In the genomic region with DNA sequence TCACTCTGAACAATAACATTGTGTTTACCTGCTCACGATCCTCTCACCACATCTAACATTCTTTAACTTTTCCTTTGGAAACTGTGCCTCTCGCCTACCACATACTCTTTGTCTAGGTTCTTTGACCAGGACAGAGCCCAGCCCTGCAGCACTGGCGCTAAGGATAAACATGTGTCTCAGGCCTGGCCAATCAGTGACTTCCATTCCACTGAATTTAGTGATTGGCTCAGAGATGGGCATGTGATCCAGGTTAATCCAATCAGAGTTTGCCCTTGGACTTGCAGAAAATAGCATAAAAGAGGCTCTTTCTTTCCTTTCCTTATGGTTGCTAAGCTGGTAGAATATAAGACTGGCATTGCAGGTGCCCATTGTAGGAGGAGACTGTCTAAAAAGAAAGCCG, we compare ENCODE assay signal across 1 cellular context.
TF ChIP-seq lines count a peak whose summit lies in the region.

No MANE protein-coding gene starts in this region.

TF ChIP-seq in HepG2, 621 proteins besides CTCF, POLR2A, EP300 and RAD21 (continued from another document):
- TF ChIP-seq, protein P1, sequence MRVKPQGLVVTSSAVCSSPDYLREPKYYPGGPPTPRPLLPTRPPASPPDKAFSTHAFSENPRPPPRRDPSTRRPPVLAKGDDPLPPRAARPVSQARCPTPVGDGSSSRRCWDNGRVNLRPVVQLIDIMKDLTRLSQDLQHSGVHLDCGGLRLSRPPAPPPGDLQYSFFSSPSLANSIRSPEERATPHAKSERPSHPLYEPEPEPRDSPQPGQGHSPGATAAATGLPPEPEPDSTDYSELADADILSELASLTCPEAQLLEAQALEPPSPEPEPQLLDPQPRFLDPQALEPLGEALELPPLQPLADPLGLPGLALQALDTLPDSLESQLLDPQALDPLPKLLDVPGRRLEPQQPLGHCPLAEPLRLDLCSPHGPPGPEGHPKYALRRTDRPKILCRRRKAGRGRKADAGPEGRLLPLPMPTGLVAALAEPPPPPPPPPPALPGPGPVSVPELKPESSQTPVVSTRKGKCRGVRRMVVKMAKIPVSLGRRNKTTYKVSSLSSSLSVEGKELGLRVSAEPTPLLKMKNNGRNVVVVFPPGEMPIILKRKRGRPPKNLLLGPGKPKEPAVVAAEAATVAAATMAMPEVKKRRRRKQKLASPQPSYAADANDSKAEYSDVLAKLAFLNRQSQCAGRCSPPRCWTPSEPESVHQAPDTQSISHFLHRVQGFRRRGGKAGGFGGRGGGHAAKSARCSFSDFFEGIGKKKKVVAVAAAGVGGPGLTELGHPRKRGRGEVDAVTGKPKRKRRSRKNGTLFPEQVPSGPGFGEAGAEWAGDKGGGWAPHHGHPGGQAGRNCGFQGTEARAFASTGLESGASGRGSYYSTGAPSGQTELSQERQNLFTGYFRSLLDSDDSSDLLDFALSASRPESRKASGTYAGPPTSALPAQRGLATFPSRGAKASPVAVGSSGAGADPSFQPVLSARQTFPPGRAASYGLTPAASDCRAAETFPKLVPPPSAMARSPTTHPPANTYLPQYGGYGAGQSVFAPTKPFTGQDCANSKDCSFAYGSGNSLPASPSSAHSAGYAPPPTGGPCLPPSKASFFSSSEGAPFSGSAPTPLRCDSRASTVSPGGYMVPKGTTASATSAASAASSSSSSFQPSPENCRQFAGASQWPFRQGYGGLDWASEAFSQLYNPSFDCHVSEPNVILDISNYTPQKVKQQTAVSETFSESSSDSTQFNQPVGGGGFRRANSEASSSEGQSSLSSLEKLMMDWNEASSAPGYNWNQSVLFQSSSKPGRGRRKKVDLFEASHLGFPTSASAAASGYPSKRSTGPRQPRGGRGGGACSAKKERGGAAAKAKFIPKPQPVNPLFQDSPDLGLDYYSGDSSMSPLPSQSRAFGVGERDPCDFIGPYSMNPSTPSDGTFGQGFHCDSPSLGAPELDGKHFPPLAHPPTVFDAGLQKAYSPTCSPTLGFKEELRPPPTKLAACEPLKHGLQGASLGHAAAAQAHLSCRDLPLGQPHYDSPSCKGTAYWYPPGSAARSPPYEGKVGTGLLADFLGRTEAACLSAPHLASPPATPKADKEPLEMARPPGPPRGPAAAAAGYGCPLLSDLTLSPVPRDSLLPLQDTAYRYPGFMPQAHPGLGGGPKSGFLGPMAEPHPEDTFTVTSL (CRISPR knock-in tag; IDR thresholded peaks at IDR 0.05; ENCODE audit: borderline replicate concordance), result no peak
- TF ChIP-seq, protein P2, sequence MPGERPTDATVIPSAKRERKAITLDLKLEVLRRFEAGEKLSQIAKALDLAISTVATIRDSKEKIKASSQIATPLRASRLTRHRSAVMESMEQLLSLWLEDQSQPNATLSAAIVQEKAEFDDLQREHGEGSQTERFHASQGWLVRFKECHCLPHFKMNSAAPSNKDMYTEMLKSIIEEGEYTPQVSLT (CRISPR knock-in tag; IDR thresholded peaks at IDR 0.05; ENCODE audit: borderline replicate concordance, low read depth), result no peak
- 0 out of 2 replicates have a peak, but pooled peaks have one; percentile 12 for TF ChIP-seq NFYB (CRISPR knock-in tag; IDR thresholded peaks at IDR 0.05)
- TF ChIP-seq NFYC (CRISPR knock-in tag; IDR thresholded peaks at IDR 0.05), result peak; percentile 26; the same call in 1 of the 2 replicates
- TF ChIP-seq, protein P3, sequence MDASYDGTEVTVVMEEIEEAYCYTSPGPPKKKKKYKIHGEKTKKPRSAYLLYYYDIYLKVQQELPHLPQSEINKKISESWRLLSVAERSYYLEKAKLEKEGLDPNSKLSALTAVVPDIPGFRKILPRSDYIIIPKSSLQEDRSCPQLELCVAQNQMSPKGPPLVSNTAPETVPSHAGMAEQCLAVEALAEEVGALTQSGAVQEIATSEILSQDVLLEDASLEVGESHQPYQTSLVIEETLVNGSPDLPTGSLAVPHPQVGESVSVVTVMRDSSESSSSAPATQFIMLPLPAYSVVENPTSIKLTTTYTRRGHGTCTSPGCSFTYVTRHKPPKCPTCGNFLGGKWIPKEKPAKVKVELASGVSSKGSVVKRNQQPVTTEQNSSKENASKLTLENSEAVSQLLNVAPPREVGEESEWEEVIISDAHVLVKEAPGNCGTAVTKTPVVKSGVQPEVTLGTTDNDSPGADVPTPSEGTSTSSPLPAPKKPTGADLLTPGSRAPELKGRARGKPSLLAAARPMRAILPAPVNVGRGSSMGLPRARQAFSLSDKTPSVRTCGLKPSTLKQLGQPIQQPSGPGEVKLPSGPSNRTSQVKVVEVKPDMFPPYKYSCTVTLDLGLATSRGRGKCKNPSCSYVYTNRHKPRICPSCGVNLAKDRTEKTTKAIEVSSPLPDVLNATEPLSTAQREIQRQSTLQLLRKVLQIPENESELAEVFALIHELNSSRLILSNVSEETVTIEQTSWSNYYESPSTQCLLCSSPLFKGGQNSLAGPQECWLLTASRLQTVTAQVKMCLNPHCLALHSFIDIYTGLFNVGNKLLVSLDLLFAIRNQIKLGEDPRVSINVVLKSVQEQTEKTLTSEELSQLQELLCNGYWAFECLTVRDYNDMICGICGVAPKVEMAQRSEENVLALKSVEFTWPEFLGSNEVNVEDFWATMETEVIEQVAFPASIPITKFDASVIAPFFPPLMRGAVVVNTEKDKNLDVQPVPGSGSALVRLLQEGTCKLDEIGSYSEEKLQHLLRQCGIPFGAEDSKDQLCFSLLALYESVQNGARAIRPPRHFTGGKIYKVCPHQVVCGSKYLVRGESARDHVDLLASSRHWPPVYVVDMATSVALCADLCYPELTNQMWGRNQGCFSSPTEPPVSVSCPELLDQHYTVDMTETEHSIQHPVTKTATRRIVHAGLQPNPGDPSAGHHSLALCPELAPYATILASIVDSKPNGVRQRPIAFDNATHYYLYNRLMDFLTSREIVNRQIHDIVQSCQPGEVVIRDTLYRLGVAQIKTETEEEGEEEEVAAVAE (CRISPR knock-in tag; IDR thresholded peaks at IDR 0.05; ENCODE audit: borderline replicate concordance), result no peak
